ENCODE assay signal across 2 cellular contexts in genomic region chr16:10906914-10907756, GRCh38.
TF ChIP-seq lines count a peak whose summit lies in the region.

No MANE protein-coding gene starts in this region.

TF ChIP-seq in SK-N-SH, 30 proteins besides CTCF, POLR2A, EP300 and RAD21 (continued from another document):
- TF ChIP-seq ZBTB33 (IDR thresholded peaks at IDR 0.05; ENCODE audit: borderline replicate concordance, low read depth) (no peak), USF2 (IDR thresholded peaks at IDR 0.05; ENCODE audit: borderline replicate concordance, low read depth, low read length) (no peak), NFIC (IDR thresholded peaks at IDR 0.05; ENCODE audit: borderline replicate concordance) (no peak), MEF2A (IDR thresholded peaks at IDR 0.05; ENCODE audit: borderline replicate concordance, low read depth) (no peak), USF1 (IDR thresholded peaks at IDR 0.05; ENCODE audit: borderline replicate concordance, low read depth) (no peak), NRF1 (IDR thresholded peaks at IDR 0.05; ENCODE audit: low read depth, low read length) (no peak), SMC3 (IDR thresholded peaks at IDR 0.05; ENCODE audit: low read depth, low read length) (no peak), REST (IDR thresholded peaks at IDR 0.05; ENCODE audit: low read depth, low read length) (no peak), ELF1 (IDR thresholded peaks at IDR 0.05) (no peak), RCOR1 (IDR thresholded peaks at IDR 0.05; ENCODE audit: low read length) (no peak), PBX3 (IDR thresholded peaks at IDR 0.05) (no peak)

TF ChIP-seq in SK-N-SH treated with all-trans-retinoic acid at 6 μM for 48 hours, 23 proteins besides CTCF, POLR2A, EP300 and RAD21 (continued from another document):
- no peak for TF ChIP-seq TSHZ2 (CRISPR knock-in tag; IDR thresholded peaks at IDR 0.05)
